In the genomic region with DNA sequence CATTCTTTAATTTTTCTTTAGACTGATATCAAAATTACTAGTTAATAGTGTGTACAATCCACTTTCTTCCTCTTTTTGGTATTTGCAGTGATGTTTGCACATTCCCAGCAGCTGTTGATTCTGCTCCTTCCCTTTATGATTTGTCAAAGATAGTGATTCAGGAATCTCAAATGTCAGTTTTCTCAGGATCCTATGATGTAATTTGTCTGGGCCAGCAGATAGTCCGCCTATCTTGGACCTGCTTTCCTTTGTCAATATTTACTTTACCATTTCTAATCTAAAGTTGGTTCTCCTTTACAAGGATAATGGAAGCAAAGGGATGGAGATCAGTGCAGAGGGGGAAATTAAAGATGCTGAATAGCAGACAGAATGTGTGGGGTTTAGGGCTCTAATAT, we compare ENCODE assay signal across 22 cellular contexts.
DNase-seq lines count a peak whose midpoint lies in the region; ATAC-seq and TF ChIP-seq lines count a peak whose summit lies in the region.
"Had no signal": no experiment of that assay in that cellular context is flagged by ENCODE, and none has a peak within 500 bp of the region (broad histone marks: within the 10 kb centered on the region; RNA-seq: fewer than 3 reads in every experiment).

No MANE protein-coding gene starts in this region.

- peaks cover 4% of the 10 kb centered on the region; the same call in 1 of the 2 replicates for H3K4me1 ChIP-seq in IMR-90 (ENCODE audit: control insufficient read depth, insufficient read depth, low read length)
- H3K4me1 ChIP-seq in left lung = peaks cover 11 to 24% of the 10 kb centered on the region in 2 donors
- H3K4me1 ChIP-seq: prostate gland had no signal

- no peaks in the 10 kb centered on the region for H3K9me3 Mint-ChIP-seq in Calu3 (ENCODE audit: low read depth, unreplicated experiment)
- H3K9me3 Mint-ChIP-seq: activated T-cell treated with anti-CD3 and anti-CD28 coated beads, Interleukin-2, amount 50 U/mL, for 4 hours; CD8-positive, alpha-beta memory T cell; central memory CD8-positive, alpha-beta T cell; stimulated activated naive CD8-positive, alpha-beta T cell treated with anti-CD3 and anti-CD28 coated beads, Interleukin-15, Interleukin-2, amounts not matched to agents 100 ng/mL and 50 ng/mL, for 24 hours had no signal

- no peak overlapping the region for H3K18ac ChIP-seq in IMR-90 (ENCODE audit: low read depth, low read length)

- H2AK9ac ChIP-seq in IMR-90 (replicated peaks; ENCODE audit: low read depth, low read length, poor library complexity) = no peak overlapping the region

- no peak overlapping the region for H2BK20ac ChIP-seq in IMR-90 (ENCODE audit: low read depth, low read length)

- H2AFZ ChIP-seq in IMR-90 (replicated peaks; ENCODE audit: low read length, poor library complexity) = no peak overlapping the region

- BruUV-seq in Calu3 (replicated peaks; lab: Mats Ljungman, UMichigan) = no TSS peak
- BruUV-seq in IMR-90 (replicated peaks; lab: Mats Ljungman, UMichigan) = no TSS peak

- no peaks in the 10 kb centered on the region for H3K36me3 ChIP-seq in IMR-90 (ENCODE audit: control insufficient read depth, insufficient read depth, low read length)
- H3K36me3 ChIP-seq in brain microvascular endothelial cell (replicated peaks) = no peaks in the 10 kb centered on the region
- H3K36me3 ChIP-seq in left lung = no peaks in the 10 kb centered on the region
- H3K36me3 ChIP-seq: prostate gland, thyroid gland had no signal

- CTCF ChIA-PET in Calu3 (lab: Charles Lee) = no interaction called here
- CTCF ChIA-PET in IMR-90 (lab: Yijun Ruan, JAX) = interaction anchor here (1.6 kb wide), 1 partner anchor 10 kb away, joined by 3 read pairs; no protein-coding TSS in a partner anchor

- no peak overlapping the region for H3K9ac ChIP-seq in IMR-90 (ENCODE audit: low read depth, low read length)

- H3K14ac ChIP-seq in IMR-90 (replicated peaks; ENCODE audit: low read depth, low read length) = no peak overlapping the region

- H2AK5ac ChIP-seq in IMR-90 (ENCODE audit: low read depth, low read length) = no peak overlapping the region

- H3K27ac Mint-ChIP-seq in Calu3 (ENCODE audit: unreplicated experiment) = peak overlapping the region; percentile 66
- H3K27ac Mint-ChIP-seq: CD8-positive, alpha-beta memory T cell; stimulated activated naive CD8-positive, alpha-beta T cell treated with anti-CD3 and anti-CD28 coated beads, Interleukin-15, Interleukin-2, amounts not matched to agents 100 ng/mL and 50 ng/mL, for 24 hours had no signal

- H3K27me3 ChIP-seq in IMR-90 (ENCODE audit: control insufficient read depth, insufficient read depth, low read length) = no peaks in the 10 kb centered on the region
- H3K27me3 ChIP-seq in brain microvascular endothelial cell (replicated peaks) = no peaks in the 10 kb centered on the region
- H3K27me3 ChIP-seq in left lung = no peaks in the 10 kb centered on the region
- H3K27me3 ChIP-seq: thyroid gland had no signal

- H4K91ac ChIP-seq in IMR-90 (ENCODE audit: insufficient read depth, low read depth, low read length) = no peak overlapping the region

- intact Hi-C loops in Calu3 (cut with micrococcal nuclease; ENCODE audit: unreplicated experiment) (no loop called here), IMR-90 (cut with micrococcal nuclease) (no loop called here), left lung (cut with DNase I) (loop anchor here in 1 of 2 donors (10.0 kb wide), 1 partner anchor 242 kb away; no protein-coding TSS in a partner anchor)

- no peak for TF ChIP-seq CTCF in Calu3 (IDR thresholded peaks at IDR 0.05; ENCODE audit: unreplicated experiment)
- no peak for TF ChIP-seq CTCF in IMR-90 (conservative IDR thresholded peaks at IDR 0.05; ENCODE audit: low read depth, low read length)
- no peak for TF ChIP-seq CTCF in brain microvascular endothelial cell (IDR thresholded peaks at IDR 0.05; ENCODE audit: low read depth, low read length, missing control alignments)
- no peak for TF ChIP-seq CTCF in left lung (IDR thresholded peaks at IDR 0.05)

- no peaks in the 10 kb centered on the region; a peak in 1 of 4 replicates for H3K79me1 ChIP-seq in IMR-90 (ENCODE audit: low read depth in 1 of 2, low read length in 2 of 2)

- no peak overlapping the region for H4K5ac ChIP-seq in IMR-90 (ENCODE audit: low read depth, low read length)

- H4K8ac ChIP-seq in IMR-90 (ENCODE audit: low read depth in 2 of 2, low read length in 2 of 2) = no peak overlapping the region

- WGBS in IMR-90 (ENCODE audit: extremely low coverage in 2 of 2, insufficient read length in 1 of 2), 2 experiments = no CpG with 5 or more reads among the region's 1 CpG

- H3K4me1 Mint-ChIP-seq in Calu3 (ENCODE audit: low read depth, unreplicated experiment) = peaks cover 13% of the 10 kb centered on the region
- H3K4me1 Mint-ChIP-seq: central memory CD8-positive, alpha-beta T cell had no signal

- no peak for TF ChIP-seq RAD21 in IMR-90 (IDR thresholded peaks at IDR 0.05; ENCODE audit: low read length)

- peaks cover 4% of the 10 kb centered on the region; the same call in 1 of the 2 replicates for H3K9me1 ChIP-seq in IMR-90 (ENCODE audit: insufficient read depth, low read length)

- POLR2A ChIA-PET in IMR-90 (lab: Charles Lee; ENCODE audit: unreplicated experiment) = no interaction called here

- no peaks in the 10 kb centered on the region for H4K20me1 ChIP-seq in IMR-90 (ENCODE audit: insufficient read depth, low read length)

- H3K4me3 Mint-ChIP-seq in Calu3 (ENCODE audit: low read depth, unreplicated experiment) = no peak overlapping the region
- H3K4me3 Mint-ChIP-seq: activated T-cell treated with anti-CD3 and anti-CD28 coated beads, Interleukin-2, amount 50 U/mL, for 4 hours; CD8-positive, alpha-beta memory T cell; central memory CD8-positive, alpha-beta T cell; stimulated activated naive CD8-positive, alpha-beta T cell treated with anti-CD3 and anti-CD28 coated beads, Interleukin-15, Interleukin-2, amounts not matched to agents 100 ng/mL and 50 ng/mL, for 24 hours had no signal

- H3K36me3 Mint-ChIP-seq in Calu3 (ENCODE audit: insufficient read depth, unreplicated experiment) = no peaks in the 10 kb centered on the region
- H3K36me3 Mint-ChIP-seq: CD8-positive, alpha-beta memory T cell had no signal

- dilution Hi-C loops in IMR-90 (cut with HindIII; ENCODE audit: low sequenced_read_pairs, unreplicated experiment) = no loop called here

- H3K9me3 ChIP-seq in IMR-90 (ENCODE audit: control insufficient read depth, insufficient read depth, low read length) (no peaks in the 10 kb centered on the region), left lung (no peaks in the 10 kb centered on the region)
- H3K9me3 ChIP-seq: prostate gland, thyroid gland had no signal

- DNase-seq in Calu3 (no peak), IMR-90 (peak; percentile 71), brain microvascular endothelial cell (peak; percentile 35), left lung (no peak), dermis blood vessel endothelial cell (no peak)
- DNase-seq in activated CD4-positive, alpha-beta T cell treated with anti-CD3 and anti-CD28 coated beads, Interleukin-2, amount 50 U/mL, for 48 hours = no peak
- DNase-seq: activated CD4-positive, CD25-positive, alpha-beta regulatory T cell treated with anti-CD3 and anti-CD28 coated beads, Interleukin-2, amount 50 U/mL, for 72 hours; activated CD8-positive, alpha-beta memory T cell treated with anti-CD3 and anti-CD28 coated beads for 24 hours; activated naive CD4-positive, alpha-beta T cell treated with Interleukin-2 at 50 U/mL for 16 hours; activated T-cell treated with anti-CD3 and anti-CD28 coated beads, Interleukin-2, amount 50 U/mL, for 4 hours; AML-193; anterior cingulate cortex; CD8-positive, alpha-beta memory T cell; NCI-H1694 treated with DMSO at 0.1 percent for 48 hours; NCI-H748 treated with DMSO at 0.1 percent for 48 hours; stimulated activated CD4-positive, alpha-beta T cell treated with anti-CD3 and anti-CD28 coated beads, Interleukin-4, amount 100 ng/mL, for 1 hour; SW 1271; thyroid gland had no signal

- H3K4me2 ChIP-seq in IMR-90 (ENCODE audit: low read depth, low read length) = no peak overlapping the region

- no peak overlapping the region for H3K23ac ChIP-seq in IMR-90 (ENCODE audit: low read depth, low read length)

- H3K27ac ChIP-seq in IMR-90 (ENCODE audit: insufficient read depth, low read length) = no peak overlapping the region
- no peak overlapping the region for H3K27ac ChIP-seq in brain microvascular endothelial cell
- H3K27ac ChIP-seq in left lung = no peak overlapping the region
- H3K27ac ChIP-seq: prostate gland, thyroid gland had no signal

- H3K27me3 Mint-ChIP-seq in Calu3 (ENCODE audit: unreplicated experiment) = no peaks in the 10 kb centered on the region
- H3K27me3 Mint-ChIP-seq: CD8-positive, alpha-beta memory T cell; central memory CD8-positive, alpha-beta T cell; stimulated activated naive CD8-positive, alpha-beta T cell treated with anti-CD3 and anti-CD28 coated beads, Interleukin-15, Interleukin-2, amounts not matched to agents 100 ng/mL and 50 ng/mL, for 24 hours had no signal

- no peak overlapping the region for H3K4ac ChIP-seq in IMR-90 (ENCODE audit: low read depth, low read length)

- in situ Hi-C loops in IMR-90 (cut with MboI; ENCODE audit: low sequenced_read_pairs) (loop anchor here (5.0 to 25.0 kb wide), 3 partner anchors 576 to 1251 kb away; no protein-coding TSS in a partner anchor), brain microvascular endothelial cell (cut with HindIII; ENCODE audit: low pct_ligation_motif_present, low sequenced_read_pairs) (no loop called here)

- no peak overlapping the region for H2BK5ac ChIP-seq in IMR-90 (ENCODE audit: low read depth, low read length, poor library complexity, severe bottlenecking)

- H3K4me3 ChIP-seq in IMR-90 (ENCODE audit: insufficient read depth, low read depth, low read length) (no peak overlapping the region), brain microvascular endothelial cell (ENCODE audit: low read depth, low read length) (no peak overlapping the region), left lung (no peak overlapping the region)
- H3K4me3 ChIP-seq: prostate gland, thyroid gland had no signal

- H2BK120ac ChIP-seq in IMR-90 (ENCODE audit: low read depth, low read length) = no peak overlapping the region

- TF ChIP-seq POLR2A in IMR-90 (IDR thresholded peaks at IDR 0.05; ENCODE audit: low read depth, low read length) = no peak

- ATAC-seq in IMR-90 (ENCODE audit: low read depth) = peak; percentile 35
- peak; percentile 12 for ATAC-seq in left lung
- ATAC-seq in HG02981 (IDR thresholded peaks at IDR 0.05; ENCODE audit: unreplicated experiment) = no peak
- ATAC-seq: activated T-cell treated with anti-CD3 and anti-CD28 coated beads, Interleukin-2, amount 50 U/mL, for 4 hours had no signal

- H3K56ac ChIP-seq in IMR-90 (ENCODE audit: extremely low read depth, insufficient read depth, low read length) = no peak overlapping the region

- no peak overlapping the region for H2BK15ac ChIP-seq in IMR-90 (ENCODE audit: low read depth, low read length)

TF ChIP-seq in IMR-90, 13 proteins besides CTCF, POLR2A, EP300 and RAD21 (continues in another document):
- no peak for TF ChIP-seq MXI1 (IDR thresholded peaks at IDR 0.05; ENCODE audit: borderline replicate concordance, low read depth, low read length)

Comparison
In these comparisons a context has a peak if more than half of its experiments do, and no peak if none do; other contexts are left out.
1. DNase-seq: peak in IMR-90 (single experiment) and brain microvascular endothelial cell (single experiment); none in Calu3 (single experiment), left lung (0 of 2), dermis blood vessel endothelial cell (single experiment) and activated CD4-positive, alpha-beta T cell treated with anti-CD3 and anti-CD28 coated beads, Interleukin-2, amount 50 U/mL, for 48 hours (0 of 2).